15 cellular contexts compared by ENCODE assay signal in the genomic region with DNA sequence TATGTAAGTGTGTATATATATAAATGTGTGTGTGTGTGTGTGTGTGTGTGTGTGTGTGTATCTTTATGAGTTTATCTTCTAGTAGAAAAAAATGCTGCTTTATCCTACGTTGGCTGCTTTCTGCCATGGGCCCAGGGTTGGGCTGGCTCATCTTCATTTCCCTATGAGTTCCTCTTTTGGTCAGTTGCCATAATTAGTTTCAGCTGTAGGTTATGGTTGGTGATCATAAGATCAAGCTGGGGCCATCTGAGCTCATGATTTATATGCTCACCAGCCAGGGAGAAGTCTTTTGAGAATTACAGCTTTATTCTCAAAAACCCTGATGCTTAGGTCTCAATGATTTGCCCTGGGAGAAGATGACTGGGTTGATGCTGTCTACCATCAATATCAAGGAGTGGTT.
DNase-seq lines count a peak whose midpoint lies in the region; ATAC-seq and TF ChIP-seq lines count a peak whose summit lies in the region.
"Had no signal": no experiment of that assay in that cellular context is flagged by ENCODE, and none has a peak within 500 bp of the region (broad histone marks: within the 10 kb centered on the region; RNA-seq: fewer than 3 reads in every experiment).

No MANE protein-coding gene starts in this region.

- no peaks in the 10 kb centered on the region for H3K9me3 ChIP-seq in SK-N-SH
- H3K9me3 ChIP-seq: BE2C, HAP-1 had no signal

- DNase-seq in NAMALWA (ENCODE audit: low spot score) (peak; percentile 58), SK-N-SH (peak; percentile 62), fibroblast of mammary gland (ENCODE audit: low read depth) (peak; percentile 1), erythroblast (lab: John Stamatoyannopoulos, UW) (no peak), NCI-H1417 treated with DMSO at 0.1 percent for 48 hours (lab: John Stamatoyannopoulos, UW) (no peak)
- no peak for DNase-seq in activated CD8-positive, alpha-beta memory T cell treated with anti-CD3 and anti-CD28 coated beads, Interleukin-2, amount 50 U/mL, for 4 hours
- DNase-seq: BE2C; CD8-positive, alpha-beta T cell; IMR-90; NCI-H1417; NCI-H2029 treated with DMSO at 0.1 percent for 48 hours; NCI-H748 treated with DMSO at 0.1 percent for 48 hours; SIG-M5 had no signal

- peak overlapping the region in 1 of 2 experiments; percentile 2; a peak in 1 of 4 replicates for H3K27ac ChIP-seq in SK-N-SH (ENCODE audit: low read depth in 2 of 2, low read length in 1 of 2)

- no peak for ATAC-seq in HG03025 (IDR thresholded peaks at IDR 0.05; ENCODE audit: low FRiP score, unreplicated experiment)
- ATAC-seq: CD8-positive, alpha-beta T cell had no signal

- CTCF ChIA-PET in SK-N-SH (lab: Yijun Ruan, JAX), result no interaction called here

- no peak overlapping the region for H3K4me2 ChIP-seq in SK-N-SH

- H3K9ac ChIP-seq in SK-N-SH, result no peak overlapping the region

- no peak overlapping the region for H2AFZ ChIP-seq in SK-N-SH (ENCODE audit: low read depth)

- H3K79me2 ChIP-seq in SK-N-SH (ENCODE audit: insufficient read depth), result no peaks in the 10 kb centered on the region

- no peak overlapping the region for H3K4me3 ChIP-seq in SK-N-SH (ENCODE audit: low read depth in 2 of 2, low read length in 1 of 2)
- no peak overlapping the region for H3K4me3 ChIP-seq in fibroblast of mammary gland (ENCODE audit: control insufficient read depth, low read depth, low read length)
- H3K4me3 ChIP-seq: HAP-1 had no signal

- TF ChIP-seq CTCF in SK-N-SH (IDR thresholded peaks at IDR 0.05) (no peak), fibroblast of mammary gland (conservative IDR thresholded peaks at IDR 0.05; ENCODE audit: control insufficient read depth, insufficient read depth, low read depth, low read length) (no peak)

- TF ChIP-seq EP300 in SK-N-SH (IDR thresholded peaks at IDR 0.05; ENCODE audit: borderline replicate concordance in 1 of 2, low read depth in 1 of 2, low read length in 1 of 2), result peak in 1 of 2 experiments; percentile 59; a peak in 1 of 4 replicates

- H3F3A ChIP-seq in SK-N-SH (replicated peaks; ENCODE audit: insufficient read depth), result no peaks in the 10 kb centered on the region

- WGBS in SK-N-SH (ENCODE audit: low lambda C conversion rate), result 8% methylated on average over 1 of the region's 1 CpG

- H3K4me1 ChIP-seq in SK-N-SH (ENCODE audit: control insufficient read depth in 1 of 2, insufficient read depth in 2 of 2, low read depth in 1 of 2, low read length in 1 of 2), result peaks cover 0 to 9% of the 10 kb centered on the region in 2 experiments; a peak in 1 of 4 replicates
- H3K4me1 ChIP-seq: BE2C, HAP-1 had no signal

- H3K9me2 ChIP-seq in SK-N-SH, result no peaks in the 10 kb centered on the region

- no peak for TF ChIP-seq RAD21 in SK-N-SH (IDR thresholded peaks at IDR 0.05; ENCODE audit: low read length)

- POLR2A ChIA-PET in SK-N-SH (lab: Yijun Ruan, JAX), result no interaction called here

- no peak for TF ChIP-seq POLR2A in erythroblast (IDR thresholded peaks at IDR 0.05; ENCODE audit: low read length)

- no peaks in the 10 kb centered on the region for H4K20me1 ChIP-seq in SK-N-SH (ENCODE audit: insufficient read depth)

- H3K36me3 ChIP-seq in SK-N-SH (replicated peaks in 1 of 2; ENCODE audit: control insufficient read depth in 1 of 2, insufficient read depth in 2 of 2, low read length in 1 of 2), result no peaks in the 10 kb centered on the region
- H3K36me3 ChIP-seq: BE2C, HAP-1 had no signal

- no peaks in the 10 kb centered on the region for H3K27me3 ChIP-seq in SK-N-SH (ENCODE audit: insufficient read depth)
- H3K27me3 ChIP-seq: BE2C had no signal

TF ChIP-seq in SK-N-SH, 30 proteins besides CTCF, POLR2A, EP300 and RAD21:
- no peak for TF ChIP-seq TAF1 (IDR thresholded peaks at IDR 0.05; ENCODE audit: borderline replicate concordance, low read depth, low read length)
- no peak for TF ChIP-seq EZH2phosphoT487 (IDR thresholded peaks at IDR 0.05; ENCODE audit: borderline replicate concordance, low read depth)
- TF ChIP-seq, protein P1, sequence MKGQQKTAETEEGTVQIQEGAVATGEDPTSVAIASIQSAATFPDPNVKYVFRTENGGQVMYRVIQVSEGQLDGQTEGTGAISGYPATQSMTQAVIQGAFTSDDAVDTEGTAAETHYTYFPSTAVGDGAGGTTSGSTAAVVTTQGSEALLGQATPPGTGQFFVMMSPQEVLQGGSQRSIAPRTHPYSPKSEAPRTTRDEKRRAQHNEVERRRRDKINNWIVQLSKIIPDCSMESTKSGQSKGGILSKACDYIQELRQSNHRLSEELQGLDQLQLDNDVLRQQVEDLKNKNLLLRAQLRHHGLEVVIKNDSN (IDR thresholded peaks at IDR 0.05; ENCODE audit: borderline replicate concordance, low read depth), result no peak
- peak; percentile 62 for TF ChIP-seq GATA2 (CRISPR knock-in tag; IDR thresholded peaks at IDR 0.05)

Comparison
In these comparisons a context has a peak if more than half of its experiments do, and no peak if none do; other contexts are left out.
1. DNase-seq: peak in NAMALWA (single experiment), SK-N-SH (single experiment) and fibroblast of mammary gland (single experiment); none in activated CD8-positive, alpha-beta memory T cell treated with anti-CD3 and anti-CD28 coated beads, Interleukin-2, amount 50 U/mL, for 4 hours (single experiment), erythroblast (0 of 2) and NCI-H1417 treated with DMSO at 0.1 percent for 48 hours (single experiment).